8 cellular contexts compared by ENCODE assay signal in genomic region chr6:31814677-31815024, GRCh38. TPM values are rescaled to one million over a fixed set of nuclear protein-coding genes. Genes with fewer than 3 reads are reported as not detected.
DNase-seq lines count a peak whose midpoint lies in the region; ATAC-seq and TF ChIP-seq lines count a peak whose summit lies in the region.

No MANE protein-coding gene starts in this region.

- peaks cover 42% of the 10 kb centered on the region for H3K4me1 Mint-ChIP-seq in CD14-positive monocyte
- H3K4me1 Mint-ChIP-seq in activated CD8-positive, alpha-beta memory T cell treated with anti-CD3 and anti-CD28 coated beads, Interleukin-2, amount 10 ng/mL, durations not matched to agents 7 days and 5 days: peaks cover 51% of the 10 kb centered on the region
- peaks cover 33 to 40% of the 10 kb centered on the region in 2 donors for H3K4me1 Mint-ChIP-seq in effector memory CD8-positive, alpha-beta T cell (ENCODE audit: low read depth in 2 of 2)

- no peaks in the 10 kb centered on the region for H3K9me3 Mint-ChIP-seq in CD14-positive monocyte
- H3K9me3 Mint-ChIP-seq in activated CD8-positive, alpha-beta memory T cell treated with anti-CD3 and anti-CD28 coated beads, Interleukin-2, amount 10 ng/mL, durations not matched to agents 7 days and 5 days (ENCODE audit: low read depth): no peaks in the 10 kb centered on the region
- H3K9me3 Mint-ChIP-seq in effector memory CD8-positive, alpha-beta T cell: no peaks in the 10 kb centered on the region

- peak; percentile 39 for TF ChIP-seq POLR2A in right lobe of liver (IDR thresholded peaks at IDR 0.05)

- CTCF ChIA-PET in activated CD8-positive, alpha-beta memory T cell treated with anti-CD3 and anti-CD28 coated beads, Interleukin-2, amount 10 ng/mL, durations not matched to agents 7 days and 5 days (lab: Charles Lee): interaction anchor here (0.6 to 3.9 kb wide), 12 partner anchors 8 to 150 kb away, joined by 3 to 19 read pairs (median 6); partner anchors contain the start of genes GPANK1, HSPA1B, MSH5 and VARS1

- ATAC-seq in HG02759 (IDR thresholded peaks at IDR 0.05; ENCODE audit: unreplicated experiment): peak; percentile 42
- ATAC-seq in activated CD8-positive, alpha-beta memory T cell treated with anti-CD3 and anti-CD28 coated beads, Interleukin-2, amount 10 ng/mL, durations not matched to agents 7 days and 5 days: peak; percentile 56
- peak; percentile 56 for ATAC-seq in effector memory CD8-positive, alpha-beta T cell (replicated peaks)
- ATAC-seq in right lobe of liver: peak; percentile 11 to 74 (median 42)
- ATAC-seq in HG02885 (IDR thresholded peaks at IDR 0.05; ENCODE audit: poor library complexity, unreplicated experiment): no peak

- H3K27ac Mint-ChIP-seq in CD14-positive monocyte: peak overlapping the region; percentile 92 to 98 (median 94)
- H3K27ac Mint-ChIP-seq in activated CD8-positive, alpha-beta memory T cell treated with anti-CD3 and anti-CD28 coated beads, Interleukin-2, amount 10 ng/mL, durations not matched to agents 7 days and 5 days: peak overlapping the region; percentile 95
- peak overlapping the region; percentile 79 to 95 for H3K27ac Mint-ChIP-seq in effector memory CD8-positive, alpha-beta T cell

- DNase-seq in CD14-positive monocyte (ENCODE audit: low spot score) (peak; percentile 69), NCI-H748 (lab: John Stamatoyannopoulos, UW; ENCODE audit: unreplicated experiment) (peak; percentile 99), right lobe of liver (peak; percentile 95 to 98 (median 97))
- peak; percentile 88 for DNase-seq in activated CD8-positive, alpha-beta memory T cell treated with anti-CD3 and anti-CD28 coated beads, Interleukin-2, amount 10 ng/mL, durations not matched to agents 7 days and 5 days
- DNase-seq in effector memory CD8-positive, alpha-beta T cell: peak in 1 of 3 experiments; percentile 24
- DNase-seq in stimulated activated CD4-positive, alpha-beta T cell treated with anti-CD3 and anti-CD28 coated beads, Interleukin-4, amount 100 ng/mL, for 1 hour: peak; percentile 68

- peaks cover 0 to 21% (median 9%) of the 10 kb centered on the region in 4 donors for H3K4me1 ChIP-seq in right lobe of liver

- H3K36me3 ChIP-seq in right lobe of liver: no peaks in the 10 kb centered on the region

- peaks cover 17 to 34% of the 10 kb centered on the region in 2 donors for H3K36me3 Mint-ChIP-seq in CD14-positive monocyte
- peaks cover 21% of the 10 kb centered on the region for H3K36me3 Mint-ChIP-seq in activated CD8-positive, alpha-beta memory T cell treated with anti-CD3 and anti-CD28 coated beads, Interleukin-2, amount 10 ng/mL, durations not matched to agents 7 days and 5 days
- H3K36me3 Mint-ChIP-seq in effector memory CD8-positive, alpha-beta T cell (ENCODE audit: insufficient read depth): peaks cover 16% of the 10 kb centered on the region

- no peaks in the 10 kb centered on the region for H3K9me3 ChIP-seq in right lobe of liver

- WGBS in right lobe of liver (ENCODE audit: insufficient coverage, low coverage, low lambda C conversion rate, missing lambda C conversion rate): 0% methylated on average over 13 of the region's 13 CpGs

- peak overlapping the region; percentile 93 to 95 for H3K4me3 Mint-ChIP-seq in CD14-positive monocyte
- H3K4me3 Mint-ChIP-seq in activated CD8-positive, alpha-beta memory T cell treated with anti-CD3 and anti-CD28 coated beads, Interleukin-2, amount 10 ng/mL, durations not matched to agents 7 days and 5 days: peak overlapping the region; percentile 91
- peak overlapping the region; percentile 94 to 97 for H3K4me3 Mint-ChIP-seq in effector memory CD8-positive, alpha-beta T cell

- TF ChIP-seq CTCF in CD14-positive monocyte (IDR thresholded peaks at IDR 0.05): no peak
- TF ChIP-seq CTCF in right lobe of liver (IDR thresholded peaks at IDR 0.05): no peak

- peaks cover 0 to 4% (median 0%) of the 10 kb centered on the region in 3 donors for H3K27me3 Mint-ChIP-seq in CD14-positive monocyte (ENCODE audit: low read depth in 3 of 3)
- no peaks in the 10 kb centered on the region for H3K27me3 Mint-ChIP-seq in activated CD8-positive, alpha-beta memory T cell treated with anti-CD3 and anti-CD28 coated beads, Interleukin-2, amount 10 ng/mL, durations not matched to agents 7 days and 5 days
- no peaks in the 10 kb centered on the region for H3K27me3 Mint-ChIP-seq in effector memory CD8-positive, alpha-beta T cell

- H3K27ac ChIP-seq in right lobe of liver: peak overlapping the region; percentile 100

- intact Hi-C loops in CD14-positive monocyte (cut with micrococcal nuclease) (no loop called here), right lobe of liver (cut with DNase I) (no loop called here)

- peak overlapping the region; percentile 36 to 52 (median 52) for H3K4me3 ChIP-seq in right lobe of liver

- H3K27me3 ChIP-seq in right lobe of liver: no peaks in the 10 kb centered on the region

RNA-seq across cellular contexts. Expression of gene HSPA1L, which starts 0.4 kb away (rescaled TPM):
- under 1 TPM; 0.53 to 0.55 TPM for polyA plus RNA-seq in CD14-positive monocyte
- total RNA-seq in activated CD8-positive, alpha-beta memory T cell treated with anti-CD3 and anti-CD28 coated beads, Interleukin-2, amount 10 ng/mL, durations not matched to agents 7 days and 5 days: 1 to 10 TPM; 2.9 to 3.1 TPM
- total RNA-seq in right lobe of liver: 1 to 10 TPM in 1 of 6 experiments, under 1 TPM in 5; 0.37 to 1.2 (median 0.56) TPM

RNA-seq across cellular contexts. Expression of gene HSPA1A, which starts 0.7 kb away (rescaled TPM):
- 100 to 1,000 TPM; 144 to 215 TPM for polyA plus RNA-seq in CD14-positive monocyte
- 100 to 1,000 TPM; 124 to 137 TPM for total RNA-seq in activated CD8-positive, alpha-beta memory T cell treated with anti-CD3 and anti-CD28 coated beads, Interleukin-2, amount 10 ng/mL, durations not matched to agents 7 days and 5 days
- total RNA-seq in right lobe of liver: 100 to 1,000 TPM in 2 of 6 experiments, 10 to 100 TPM in 4; 73.2 to 442 (median 80.2) TPM

RNA-seq across cellular contexts. Expression of gene LSM2, which starts 7.9 kb away (rescaled TPM):
- polyA plus RNA-seq in CD14-positive monocyte: 10 to 100 TPM; 40.0 to 41.0 TPM
- total RNA-seq in activated CD8-positive, alpha-beta memory T cell treated with anti-CD3 and anti-CD28 coated beads, Interleukin-2, amount 10 ng/mL, durations not matched to agents 7 days and 5 days: 100 to 1,000 TPM; 124 to 129 TPM
- 10 to 100 TPM; 11.0 to 26.1 (median 11.6) TPM for total RNA-seq in right lobe of liver

RNA-seq across cellular contexts. Expression of gene HSPA1B, which starts 12.9 kb away (rescaled TPM):
- 1 to 10 TPM; 3.4 to 4.8 TPM for polyA plus RNA-seq in CD14-positive monocyte
- total RNA-seq in activated CD8-positive, alpha-beta memory T cell treated with anti-CD3 and anti-CD28 coated beads, Interleukin-2, amount 10 ng/mL, durations not matched to agents 7 days and 5 days: 10 to 100 TPM; 64.6 to 71.6 TPM
- total RNA-seq in right lobe of liver: 100 to 1,000 TPM in 2 of 6 experiments, 10 to 100 TPM in 4; 41.5 to 144 (median 47.5) TPM

RNA-seq across cellular contexts. Expression of gene VARS1, which starts 19.1 kb away (rescaled TPM):
- polyA plus RNA-seq in CD14-positive monocyte: 10 to 100 TPM; 27.3 to 28.9 TPM
- 100 to 1,000 TPM; 107 to 140 TPM for total RNA-seq in activated CD8-positive, alpha-beta memory T cell treated with anti-CD3 and anti-CD28 coated beads, Interleukin-2, amount 10 ng/mL, durations not matched to agents 7 days and 5 days
- 10 to 100 TPM; 31.0 to 58.1 (median 41.0) TPM for total RNA-seq in right lobe of liver

Comparison
In these comparisons a context has a peak if more than half of its experiments do, and no peak if none do; other contexts are left out.
1. RNA of gene LSM2, which starts 7.9 kb away (total RNA-seq): 124 to 129 TPM in activated CD8-positive, alpha-beta memory T cell treated with anti-CD3 and anti-CD28 coated beads, Interleukin-2, amount 10 ng/mL, durations not matched to agents 7 days and 5 days; 11.0 to 26.1 TPM in right lobe of liver; every median in the first group is over 4 times any median in the second.
2. Peak in every context shown above with its lines, with median percentiles within 50 percentile points of each other: H3K27ac Mint-ChIP-seq and H3K4me3 Mint-ChIP-seq.